ENCODE assay signal across 6 cellular contexts in genomic region chr2:27353386-27353761, GRCh38. TPM values are rescaled to one million over a fixed set of nuclear protein-coding genes. Genes with fewer than 3 reads are reported as not detected.
DNase-seq lines count a peak whose midpoint lies in the region; ATAC-seq, FAIRE-seq and TF ChIP-seq lines count a peak whose summit lies in the region.
"Not testable (repeated sequence)": the region's sequence is repeated elsewhere in the genome, so short reads cannot be mapped to it uniquely, and the experiment has no call there.

No MANE protein-coding gene starts in this region.

- H3K4me1 Mint-ChIP-seq in GM23338, result peaks cover 34% of the 10 kb centered on the region
- H3K4me1 Mint-ChIP-seq in WTC11, result peaks cover 37% of the 10 kb centered on the region
- H3K4me1 Mint-ChIP-seq in astrocyte (ENCODE audit: low read depth, unreplicated experiment), result peaks cover 23% of the 10 kb centered on the region
- H3K4me1 Mint-ChIP-seq in neural crest cell, result peaks cover 46% of the 10 kb centered on the region
- peaks cover 31% of the 10 kb centered on the region for H3K4me1 Mint-ChIP-seq in type B pancreatic cell (ENCODE audit: unreplicated experiment)

- peaks cover 30% of the 10 kb centered on the region for H4K20me1 ChIP-seq in GM23338 (replicated peaks; ENCODE audit: insufficient read depth)
- H4K20me1 ChIP-seq in astrocyte (ENCODE audit: insufficient read depth, low read length), result peaks cover 18% of the 10 kb centered on the region

- H3K79me2 ChIP-seq in GM23338 (replicated peaks; ENCODE audit: insufficient read depth) (peaks cover 89% of the 10 kb centered on the region), astrocyte (ENCODE audit: insufficient read depth, low read length) (peaks cover 90% of the 10 kb centered on the region)

- H3K4me3 Mint-ChIP-seq in GM23338, result peak overlapping the region; percentile 57
- peak overlapping the region; percentile 93; the same call in 1 of the 2 replicates for H3K4me3 Mint-ChIP-seq in WTC11
- peak overlapping the region; percentile 54 for H3K4me3 Mint-ChIP-seq in astrocyte (ENCODE audit: unreplicated experiment)
- not testable (repeated sequence) for H3K4me3 Mint-ChIP-seq in neural crest cell, type B pancreatic cell

- DNase-seq in GM23338 (ENCODE audit: low spot score); WTC11 (ENCODE audit: low spot score); astrocyte (ENCODE audit: low read depth); neural crest cell (ENCODE audit: low read depth, low spot score); type B pancreatic cell (ENCODE audit: extremely low spot score, unreplicated experiment): not testable (repeated sequence)

- H3K27me3 ChIP-seq in GM23338 (ENCODE audit: insufficient read depth); astrocyte (ENCODE audit: insufficient read depth, low read length); esophagus (ENCODE audit: control insufficient read depth in 1 of 2, insufficient read depth in 2 of 2, low read length in 2 of 2): not testable (repeated sequence)

- peak overlapping the region; percentile 90 for H3K27ac Mint-ChIP-seq in GM23338
- not testable (repeated sequence) for H3K27ac Mint-ChIP-seq in WTC11
- H3K27ac Mint-ChIP-seq in astrocyte (ENCODE audit: unreplicated experiment), result peak overlapping the region; percentile 75
- H3K27ac Mint-ChIP-seq in neural crest cell (ENCODE audit: unreplicated experiment), result peak overlapping the region; percentile 54
- H3K27ac Mint-ChIP-seq in type B pancreatic cell, result peak overlapping the region; percentile 91

- 96 to 97% methylated on average over 5 of the region's 5 CpGs for WGBS in esophagus, 2 donors

- ATAC-seq in GM23338, WTC11: not testable (repeated sequence)

- H3K9me3 Mint-ChIP-seq in GM23338; WTC11; astrocyte (ENCODE audit: unreplicated experiment); neural crest cell; type B pancreatic cell: not testable (repeated sequence)

- H3K9me2 ChIP-seq in GM23338 (ENCODE audit: insufficient read depth), result not testable (repeated sequence)

- H3K27me3 Mint-ChIP-seq in GM23338 (ENCODE audit: insufficient read depth, low read depth, poor library complexity), result peaks cover 11% of the 10 kb centered on the region
- H3K27me3 Mint-ChIP-seq in WTC11 (ENCODE audit: low read depth); astrocyte (ENCODE audit: low read depth, unreplicated experiment); neural crest cell (ENCODE audit: low read depth); type B pancreatic cell: not testable (repeated sequence)

- not testable (repeated sequence) for H3K9me3 ChIP-seq in astrocyte (ENCODE audit: insufficient read depth, low read depth, low read length); esophagus (ENCODE audit: control insufficient read depth in 2 of 2, insufficient read depth in 1 of 2, low read depth in 1 of 2, low read length in 1 of 2)

- H3K36me3 ChIP-seq in GM23338 (ENCODE audit: insufficient read depth); astrocyte (ENCODE audit: insufficient read depth, low read length); esophagus (ENCODE audit: control insufficient read depth in 2 of 2, insufficient read depth in 2 of 2, low read length in 1 of 2): not testable (repeated sequence)

- H3K4me2 ChIP-seq in GM23338, result peak overlapping the region; percentile 85
- H3K4me2 ChIP-seq in astrocyte (ENCODE audit: low read length), result not testable (repeated sequence)

- POLR2A ChIA-PET in WTC11 (lab: Charles Lee), result interaction anchor here (0.6 to 0.7 kb wide), 3 partner anchors 11 to 141 kb away, joined by 3 to 6 read pairs (median 5); no protein-coding TSS in a partner anchor

- FAIRE-seq in astrocyte (lab: Jason Lieb, UNC), result not testable (repeated sequence)

- H3K9ac ChIP-seq in astrocyte (ENCODE audit: low read length), result not testable (repeated sequence)

- H3K4me1 ChIP-seq in GM23338 (ENCODE audit: insufficient read depth), result peaks cover 49% of the 10 kb centered on the region
- H3K4me1 ChIP-seq in astrocyte (ENCODE audit: insufficient read depth, low read length); esophagus (ENCODE audit: control insufficient read depth in 2 of 2, insufficient read depth in 2 of 2, low read length in 1 of 2): not testable (repeated sequence)

- peaks cover 27% of the 10 kb centered on the region for H3K36me3 Mint-ChIP-seq in GM23338 (ENCODE audit: low read depth)
- peaks cover 18% of the 10 kb centered on the region for H3K36me3 Mint-ChIP-seq in WTC11
- H3K36me3 Mint-ChIP-seq in astrocyte (ENCODE audit: low read depth, unreplicated experiment); neural crest cell (ENCODE audit: low read depth): not testable (repeated sequence)
- peaks cover 14% of the 10 kb centered on the region for H3K36me3 Mint-ChIP-seq in type B pancreatic cell

- CTCF ChIA-PET in WTC11 (lab: Charles Lee), result interaction anchor here (0.7 to 1.4 kb wide), 6 partner anchors 26 to 969 kb away, joined by 3 to 6 read pairs (median 4); no protein-coding TSS in a partner anchor

- H3F3A ChIP-seq in GM23338 (replicated peaks; ENCODE audit: low read depth), result peaks cover 12% of the 10 kb centered on the region

- H3K27ac ChIP-seq in GM23338 (ENCODE audit: low read depth), result peak overlapping the region; percentile 85
- H3K27ac ChIP-seq in astrocyte (ENCODE audit: low read depth, low read length), result not testable (repeated sequence)
- peak overlapping the region; percentile 59 to 71 for H3K27ac ChIP-seq in esophagus (ENCODE audit: low read depth in 2 of 2, low read length in 1 of 2)

- peak overlapping the region; percentile 71; the same call in 1 of the 2 replicates for H3K4me3 ChIP-seq in GM23338
- H3K4me3 ChIP-seq in astrocyte (ENCODE audit: insufficient read depth, low read depth, low read length); esophagus (ENCODE audit: low read depth in 1 of 2, low read length in 2 of 2): not testable (repeated sequence)

- H2AFZ ChIP-seq in GM23338; astrocyte (ENCODE audit: low read depth, low read length): not testable (repeated sequence)

- TF ChIP-seq CTCF in GM23338 (conservative IDR thresholded peaks at IDR 0.05; ENCODE audit: low read depth in 2 of 2); WTC11 (IDR thresholded peaks at IDR 0.05); astrocyte (IDR thresholded peaks at IDR 0.05; ENCODE audit: insufficient read depth, low read depth, low read length); neural crest cell (conservative IDR thresholded peaks at IDR 0.05); type B pancreatic cell (conservative IDR thresholded peaks at IDR 0.05): not testable (repeated sequence)

RNA-seq across cellular contexts. Expression of gene GTF3C2, which starts 3.2 kb away (rescaled TPM):
- total RNA-seq in GM23338 (2014; rRNA removed; shearing (Covaris generic)), result 110 and 118 TPM in 2 replicates
- polyA plus RNA-seq in GM23338 (2016; fragmentation: Nextera tagmentation; extraction: Ambion mirVana) (69.1 and 81.7 TPM in 2 replicates), esophagus (10 to 100 TPM; 41.5 to 43.8 TPM)
- total RNA-seq in WTC11 (2021) (103 to 123 TPM (median 107 TPM) in 3 replicates), astrocyte (52.9 and 61.3 TPM in 2 replicates), neural crest cell (109 and 114 TPM in 2 replicates), type B pancreatic cell (ENCODE audit: low replicate concordance) (74.2 and 76.5 TPM in 2 replicates)

RNA-seq across cellular contexts. Expression of gene EIF2B4, which starts 16.8 kb away (rescaled TPM):
- total RNA-seq in GM23338 (2014; rRNA removed; shearing (Covaris generic)), result 43.9 and 51.4 TPM in 2 replicates
- 64.0 and 64.4 TPM in 2 replicates for polyA plus RNA-seq in GM23338 (2016; fragmentation: Nextera tagmentation; extraction: Ambion mirVana)
- total RNA-seq in WTC11 (2021), result 46.6 to 53.6 TPM (median 49.1 TPM) in 3 replicates
- 43.3 and 47.3 TPM in 2 replicates for total RNA-seq in astrocyte
- 10 to 100 TPM; 44.1 to 55.5 TPM for polyA plus RNA-seq in esophagus
- 72.5 TPM in 2 replicates for total RNA-seq in neural crest cell
- 43.9 and 56.0 TPM in 2 replicates for total RNA-seq in type B pancreatic cell (ENCODE audit: low replicate concordance)

RNA-seq across cellular contexts. Expression of gene SNX17, which starts 17.0 kb away (rescaled TPM):
- total RNA-seq in GM23338 (2014; rRNA removed; shearing (Covaris generic)), result 58.0 and 66.2 TPM in 2 replicates
- 32.6 and 34.0 TPM in 2 replicates for polyA plus RNA-seq in GM23338 (2016; fragmentation: Nextera tagmentation; extraction: Ambion mirVana)
- total RNA-seq in WTC11 (2021), result 72.5 to 75.3 TPM (median 74.7 TPM) in 3 replicates
- 69.9 and 86.6 TPM in 2 replicates for total RNA-seq in astrocyte
- polyA plus RNA-seq in esophagus, result 10 to 100 TPM; 36.9 to 61.7 TPM
- 104 and 109 TPM in 2 replicates for total RNA-seq in neural crest cell
- total RNA-seq in type B pancreatic cell (ENCODE audit: low replicate concordance), result 74.7 and 94.3 TPM in 2 replicates

RNA-seq across cellular contexts. Expression of gene ZNF513, which starts 27.2 kb away (rescaled TPM):
- 13.2 and 13.4 TPM in 2 replicates for total RNA-seq in GM23338 (2014; rRNA removed; shearing (Covaris generic))
- polyA plus RNA-seq in GM23338 (2016; fragmentation: Nextera tagmentation; extraction: Ambion mirVana) (10.4 and 11.3 TPM in 2 replicates), esophagus (10 to 100 TPM; 20.0 to 34.5 TPM)
- total RNA-seq in WTC11 (2021) (23.6 to 27.4 TPM (median 24.5 TPM) in 3 replicates), astrocyte (13.5 and 13.7 TPM in 2 replicates), neural crest cell (26.5 and 27.9 TPM in 2 replicates), type B pancreatic cell (ENCODE audit: low replicate concordance) (25.3 and 25.9 TPM in 2 replicates)

RNA-seq across cellular contexts. Expression of gene MPV17, which starts 30.5 kb away (rescaled TPM):
- total RNA-seq in GM23338 (2014; rRNA removed; shearing (Covaris generic)), result 52.5 and 68.9 TPM in 2 replicates
- polyA plus RNA-seq in GM23338 (2016; fragmentation: Nextera tagmentation; extraction: Ambion mirVana) (93.1 and 94.2 TPM in 2 replicates), esophagus (10 to 100 TPM; 44.9 to 71.2 TPM)
- total RNA-seq in WTC11 (2021) (51.5 to 60.4 TPM (median 59.3 TPM) in 3 replicates), astrocyte (54.0 and 55.7 TPM in 2 replicates), neural crest cell (84.5 and 90.7 TPM in 2 replicates), type B pancreatic cell (ENCODE audit: low replicate concordance) (48.9 and 62.4 TPM in 2 replicates)
